In genomic region chr10:103492655-103493261, GRCh38 we compare ENCODE assay signal across 10 cellular contexts. TPM values are rescaled to one million over a fixed set of nuclear protein-coding genes. Genes with fewer than 3 reads are reported as not detected.
DNase-seq lines count a peak whose midpoint lies in the region; ATAC-seq and TF ChIP-seq lines count a peak whose summit lies in the region.
"Had no signal": no experiment of that assay in that cellular context is flagged by ENCODE, and none has a peak within 500 bp of the region (broad histone marks: within the 10 kb centered on the region; RNA-seq: fewer than 3 reads in every experiment).

No MANE protein-coding gene starts in this region.

- no peak for ATAC-seq in stimulated activated effector memory CD8-positive, alpha-beta T cell treated with anti-CD3 and anti-CD28 coated beads, Interleukin-12 subunit alpha, Interleukin-12 subunit beta, amount 100 ng/mL, for 72 hours
- ATAC-seq in HG03378 (IDR thresholded peaks at IDR 0.05; ENCODE audit: unreplicated experiment), result no peak

- H3K4me3 ChIP-seq in iPS-15b (ENCODE audit: low read depth, low read length) (peak overlapping the region; percentile 46), BE2C (ENCODE audit: low read depth, low read length) (no peak overlapping the region)

- DNase-seq in activated naive CD4-positive, alpha-beta T cell treated with anti-CD3 and anti-CD28 coated beads for 36 hours, result no peak
- no peak for DNase-seq in activated naive CD4-positive, alpha-beta T cell treated with anti-CD3 and anti-CD28 coated beads, Interleukin-2, amount 50 U/mL, for 16 hours
- DNase-seq in activated CD4-positive, alpha-beta memory T cell treated with anti-CD3 and anti-CD28 coated beads, Interleukin-2, amount 10 ng/mL, durations not matched to agents 7 days and 5 days, result no peak
- DNase-seq in stimulated activated effector memory CD8-positive, alpha-beta T cell treated with anti-CD3 and anti-CD28 coated beads, Interleukin-12 subunit alpha, Interleukin-12 subunit beta, amount 100 ng/mL, for 72 hours (ENCODE audit: low spot score in 2 of 2), result no peak
- DNase-seq in NCI-H2081 treated with DMSO at 0.1 percent for 48 hours (lab: John Stamatoyannopoulos, UW) (no peak), BE2C (no peak)

- H3K36me3 ChIP-seq in iPS-15b (ENCODE audit: control insufficient read depth, insufficient read depth, low read length) (no peaks in the 10 kb centered on the region), BE2C (no peaks in the 10 kb centered on the region)

- H3K27ac Mint-ChIP-seq in activated naive CD4-positive, alpha-beta T cell treated with anti-CD3 and anti-CD28 coated beads for 36 hours, result no peak overlapping the region
- no peak overlapping the region for H3K27ac Mint-ChIP-seq in activated CD4-positive, alpha-beta memory T cell treated with anti-CD3 and anti-CD28 coated beads, Interleukin-2, amount 10 ng/mL, durations not matched to agents 7 days and 5 days
- no peak overlapping the region for H3K27ac Mint-ChIP-seq in stimulated activated effector memory CD8-positive, alpha-beta T cell treated with anti-CD3 and anti-CD28 coated beads, Interleukin-12 subunit alpha, Interleukin-12 subunit beta, amount 100 ng/mL, for 72 hours

- H3K27me3 Mint-ChIP-seq in activated naive CD4-positive, alpha-beta T cell treated with anti-CD3 and anti-CD28 coated beads for 36 hours (ENCODE audit: low read depth), result peaks cover 42% of the 10 kb centered on the region
- peaks cover 61% of the 10 kb centered on the region for H3K27me3 Mint-ChIP-seq in activated CD4-positive, alpha-beta memory T cell treated with anti-CD3 and anti-CD28 coated beads, Interleukin-2, amount 10 ng/mL, durations not matched to agents 7 days and 5 days

- POLR2A ChIA-PET in activated CD4-positive, alpha-beta memory T cell treated with anti-CD3 and anti-CD28 coated beads, Interleukin-2, amount 10 ng/mL, durations not matched to agents 7 days and 5 days (lab: Charles Lee), result interaction anchor here (0.5 to 2.8 kb wide), 4 partner anchors 12 to 59 kb away, joined by 3 to 13 read pairs (median 4); no protein-coding TSS in a partner anchor

- no peak overlapping the region for H3K9ac ChIP-seq in iPS-15b (ENCODE audit: low read depth, low read length)
- H3K9ac ChIP-seq: KMS-11 had no signal

- TF ChIP-seq CTCF in BE2C (IDR thresholded peaks at IDR 0.05; ENCODE audit: low read depth, low read length), result no peak

- peaks cover 16% of the 10 kb centered on the region for H3K4me1 Mint-ChIP-seq in activated naive CD4-positive, alpha-beta T cell treated with anti-CD3 and anti-CD28 coated beads for 36 hours (ENCODE audit: low read depth)
- peaks cover 22% of the 10 kb centered on the region for H3K4me1 Mint-ChIP-seq in activated CD4-positive, alpha-beta memory T cell treated with anti-CD3 and anti-CD28 coated beads, Interleukin-2, amount 10 ng/mL, durations not matched to agents 7 days and 5 days
- H3K4me1 Mint-ChIP-seq in stimulated activated effector memory CD8-positive, alpha-beta T cell treated with anti-CD3 and anti-CD28 coated beads, Interleukin-12 subunit alpha, Interleukin-12 subunit beta, amount 100 ng/mL, for 72 hours, result peaks cover 38% of the 10 kb centered on the region

- H3K9me3 ChIP-seq in iPS-15b (ENCODE audit: control insufficient read depth, insufficient read depth, low read length) (no peaks in the 10 kb centered on the region), BE2C (no peaks in the 10 kb centered on the region)

- peaks cover 46% of the 10 kb centered on the region for H3K27me3 ChIP-seq in iPS-15b (ENCODE audit: control insufficient read depth, insufficient read depth, low read length)
- H3K27me3 ChIP-seq in BE2C, result peaks cover 8% of the 10 kb centered on the region

- no peaks in the 10 kb centered on the region for H3K36me3 Mint-ChIP-seq in activated naive CD4-positive, alpha-beta T cell treated with anti-CD3 and anti-CD28 coated beads for 36 hours (ENCODE audit: low read depth)
- no peaks in the 10 kb centered on the region for H3K36me3 Mint-ChIP-seq in activated CD4-positive, alpha-beta memory T cell treated with anti-CD3 and anti-CD28 coated beads, Interleukin-2, amount 10 ng/mL, durations not matched to agents 7 days and 5 days (ENCODE audit: low read depth)
- H3K36me3 Mint-ChIP-seq in stimulated activated effector memory CD8-positive, alpha-beta T cell treated with anti-CD3 and anti-CD28 coated beads, Interleukin-12 subunit alpha, Interleukin-12 subunit beta, amount 100 ng/mL, for 72 hours, result no peaks in the 10 kb centered on the region

- H3K4me1 ChIP-seq in iPS-15b (ENCODE audit: control insufficient read depth, insufficient read depth, low read length) (peaks cover 2% of the 10 kb centered on the region), BE2C (peaks cover 15% of the 10 kb centered on the region)

- H3K9me3 Mint-ChIP-seq in activated naive CD4-positive, alpha-beta T cell treated with anti-CD3 and anti-CD28 coated beads for 36 hours, result no peaks in the 10 kb centered on the region
- no peaks in the 10 kb centered on the region for H3K9me3 Mint-ChIP-seq in activated CD4-positive, alpha-beta memory T cell treated with anti-CD3 and anti-CD28 coated beads, Interleukin-2, amount 10 ng/mL, durations not matched to agents 7 days and 5 days
- no peaks in the 10 kb centered on the region for H3K9me3 Mint-ChIP-seq in stimulated activated effector memory CD8-positive, alpha-beta T cell treated with anti-CD3 and anti-CD28 coated beads, Interleukin-12 subunit alpha, Interleukin-12 subunit beta, amount 100 ng/mL, for 72 hours

- CTCF ChIA-PET in activated naive CD4-positive, alpha-beta T cell treated with anti-CD3 and anti-CD28 coated beads for 36 hours (lab: Charles Lee), result interaction anchor here (0.7 to 1.5 kb wide), 9 partner anchors 8 to 100 kb away, joined by 3 to 10 read pairs (median 3); no protein-coding TSS in a partner anchor
- CTCF ChIA-PET in activated CD4-positive, alpha-beta memory T cell treated with anti-CD3 and anti-CD28 coated beads, Interleukin-2, amount 10 ng/mL, durations not matched to agents 7 days and 5 days (lab: Charles Lee), result interaction anchor here (0.7 to 12.3 kb wide), 5 partner anchors 10 to 575 kb away, joined by 3 to 228 read pairs (median 6); partner anchors contain the start of gene CNNM2

- intact Hi-C loops in activated naive CD4-positive, alpha-beta T cell treated with anti-CD3 and anti-CD28 coated beads for 36 hours (cut with micrococcal nuclease), result loop anchor here (5.0 kb wide), 1 partner anchor 100 kb away; no protein-coding TSS in a partner anchor

- H3K4me3 Mint-ChIP-seq in activated naive CD4-positive, alpha-beta T cell treated with anti-CD3 and anti-CD28 coated beads for 36 hours, result peak overlapping the region; percentile 74
- H3K4me3 Mint-ChIP-seq in activated CD4-positive, alpha-beta memory T cell treated with anti-CD3 and anti-CD28 coated beads, Interleukin-2, amount 10 ng/mL, durations not matched to agents 7 days and 5 days, result peak overlapping the region; percentile 72
- H3K4me3 Mint-ChIP-seq in stimulated activated effector memory CD8-positive, alpha-beta T cell treated with anti-CD3 and anti-CD28 coated beads, Interleukin-12 subunit alpha, Interleukin-12 subunit beta, amount 100 ng/mL, for 72 hours, result peak overlapping the region; percentile 75

RNA-seq across cellular contexts. Expression of gene NEURL1, which starts 0.7 kb away (rescaled TPM):
- 1 to 10 TPM; 1.3 to 1.6 TPM for total RNA-seq in activated naive CD4-positive, alpha-beta T cell treated with anti-CD3 and anti-CD28 coated beads for 36 hours
- 1 to 10 TPM in 1 of 2 experiments, under 1 TPM in 1; 0.98 to 1.1 TPM for total RNA-seq in activated CD4-positive, alpha-beta memory T cell treated with anti-CD3 and anti-CD28 coated beads, Interleukin-2, amount 10 ng/mL, durations not matched to agents 7 days and 5 days
- polyA plus RNA-seq in BE2C (2012; ENCODE audit: insufficient read depth, insufficient read length, low read depth), result 10.0 TPM

RNA-seq across cellular contexts. Expression of gene CALHM3, which starts 13.7 kb away (rescaled TPM):
- not detected for total RNA-seq in activated naive CD4-positive, alpha-beta T cell treated with anti-CD3 and anti-CD28 coated beads for 36 hours
- under 1 TPM; 0.48 to 0.53 TPM for total RNA-seq in activated CD4-positive, alpha-beta memory T cell treated with anti-CD3 and anti-CD28 coated beads, Interleukin-2, amount 10 ng/mL, durations not matched to agents 7 days and 5 days
- not detected for polyA plus RNA-seq in BE2C (2012; ENCODE audit: insufficient read depth, insufficient read length, low read depth)
- total RNA-seq: posterior vena cava had no signal

RNA-seq across cellular contexts. Expression of gene CALHM1, which starts 34.1 kb away (rescaled TPM):
- total RNA-seq in activated naive CD4-positive, alpha-beta T cell treated with anti-CD3 and anti-CD28 coated beads for 36 hours, result not detected
- under 1 TPM; 0.58 to 0.73 TPM for total RNA-seq in activated CD4-positive, alpha-beta memory T cell treated with anti-CD3 and anti-CD28 coated beads, Interleukin-2, amount 10 ng/mL, durations not matched to agents 7 days and 5 days
- polyA plus RNA-seq in BE2C (2012; ENCODE audit: insufficient read depth, insufficient read length, low read depth), result 0.19 TPM
- total RNA-seq: posterior vena cava had no signal

RNA-seq across cellular contexts. Expression of gene CALHM2, which starts 40.6 kb away (rescaled TPM):
- total RNA-seq in activated naive CD4-positive, alpha-beta T cell treated with anti-CD3 and anti-CD28 coated beads for 36 hours, result 1 to 10 TPM; 8.3 to 9.5 TPM
- 100 to 1,000 TPM; 135 to 138 TPM for total RNA-seq in activated CD4-positive, alpha-beta memory T cell treated with anti-CD3 and anti-CD28 coated beads, Interleukin-2, amount 10 ng/mL, durations not matched to agents 7 days and 5 days
- polyA plus RNA-seq in BE2C (2012; ENCODE audit: insufficient read depth, insufficient read length, low read depth), result 57.6 TPM
